ENCODE assay signal across 8 cellular contexts in the genomic region with DNA sequence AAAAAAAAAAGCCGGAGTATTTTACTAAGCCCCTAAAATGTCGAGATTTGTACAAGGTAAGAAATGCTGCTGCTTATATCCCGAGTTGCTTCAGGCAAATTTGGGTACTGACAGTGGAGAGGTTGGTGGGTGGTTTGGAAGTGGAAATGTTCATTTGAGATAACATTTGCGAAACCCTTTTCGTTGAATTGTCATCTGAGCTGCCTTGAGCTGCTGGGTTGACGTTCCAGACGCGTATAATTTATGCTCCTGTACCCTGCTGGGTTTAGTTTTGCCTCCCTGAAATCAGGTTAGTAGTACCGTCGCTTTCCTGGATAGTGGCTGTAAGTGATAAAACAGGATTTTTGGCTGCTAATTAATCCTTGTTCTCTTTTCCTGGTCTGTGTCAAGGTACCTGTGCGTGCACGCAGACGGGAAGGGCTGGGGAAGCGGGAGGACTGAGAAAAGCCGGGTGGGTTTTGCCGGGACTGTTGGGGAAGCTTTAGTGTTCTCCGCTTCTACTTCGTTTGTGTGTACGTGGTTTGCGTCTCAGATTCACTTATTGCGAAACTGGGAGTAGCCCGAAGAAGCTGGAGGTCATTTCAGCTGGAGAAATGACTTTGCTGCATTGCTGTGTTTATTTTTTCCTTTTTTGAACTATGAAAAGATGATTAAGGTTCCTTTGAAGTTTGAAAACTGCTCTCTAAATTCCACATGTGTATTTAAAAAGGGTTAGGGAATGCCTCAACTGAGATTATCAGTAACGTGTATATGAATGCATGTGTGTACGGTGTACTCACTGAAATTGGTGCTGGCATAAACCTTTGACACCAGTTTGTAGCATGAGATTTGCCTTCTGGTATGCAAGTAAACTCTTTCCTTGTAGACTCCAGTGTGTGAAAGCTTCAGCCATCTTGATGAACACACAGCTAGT. TPM values are rescaled to one million over a fixed set of nuclear protein-coding genes. Genes with fewer than 3 reads are reported as not detected.
DNase-seq lines count a peak whose midpoint lies in the region; ATAC-seq, FAIRE-seq and TF ChIP-seq lines count a peak whose summit lies in the region.

No MANE protein-coding gene starts in this region.

- ATAC-seq in pancreas (peak in 3 of 4 donors; percentile 7 to 24 (median 9)), GM18498 (IDR thresholded peaks at IDR 0.05; ENCODE audit: unreplicated experiment) (no peak)

- TF ChIP-seq CTCF in glutamatergic neuron (IDR thresholded peaks at IDR 0.05; ENCODE audit: partially characterized antibody, unreplicated experiment), result no peak
- TF ChIP-seq CTCF in pancreas (IDR thresholded peaks at IDR 0.05), result no peak

- no peak for FAIRE-seq in pancreas (lab: Jason Lieb, UNC)

- H3K4me3 ChIP-seq in pancreas, result peak overlapping the region; percentile 67 to 90 (median 87)

- H3K4me3 Mint-ChIP-seq in activated T-helper 2 cell treated with anti-CD3 and anti-CD28 coated beads, Interferon-gamma antibody, Interleukin-2, Interleukin-4, amounts not matched to agents 10 μg/mL and 5 μg/mL and 100 μg/mL, durations not matched to agents 14 hours and 24 hours and 36 hours (ENCODE audit: low read depth), result peak overlapping the region; percentile 92
- peak overlapping the region; percentile 99 for H3K4me3 Mint-ChIP-seq in glutamatergic neuron (ENCODE audit: unreplicated experiment)

- H3K36me3 ChIP-seq in pancreas, result no peaks in the 10 kb centered on the region

- DNase-seq in SIG-M5 treated with dmso at 0.1 percent for 504 hours (lab: John Stamatoyannopoulos, UW; ENCODE audit: unreplicated experiment) (peak; percentile 72), SIG-M5 (lab: John Stamatoyannopoulos, UW) (no peak), NCI-H2107 (lab: John Stamatoyannopoulos, UW) (peak; percentile 11), glutamatergic neuron (no peak), pancreas (peak in 4 of 6 donors; percentile 27 to 59 (median 44)), 8988T (no peak)
- no peak for DNase-seq in activated T-helper 2 cell treated with anti-CD3 and anti-CD28 coated beads, Interferon-gamma antibody, Interleukin-2, Interleukin-4, amounts not matched to agents 10 μg/mL and 5 μg/mL and 100 μg/mL, durations not matched to agents 14 hours and 24 hours and 36 hours (ENCODE audit: low spot score)

- H3K4me1 ChIP-seq in pancreas, result peaks cover 0 to 32% (median 11%) of the 10 kb centered on the region in 3 donors

- 1% methylated on average over 24 of the region's 24 CpGs for WGBS in pancreas, 2 donors

- H3K4me1 Mint-ChIP-seq in activated T-helper 2 cell treated with anti-CD3 and anti-CD28 coated beads, Interferon-gamma antibody, Interleukin-2, Interleukin-4, amounts not matched to agents 10 μg/mL and 5 μg/mL and 100 μg/mL, durations not matched to agents 14 hours and 24 hours and 36 hours (ENCODE audit: low read depth), result peaks cover 48% of the 10 kb centered on the region
- peaks cover 27% of the 10 kb centered on the region for H3K4me1 Mint-ChIP-seq in glutamatergic neuron (ENCODE audit: low read depth, unreplicated experiment)

- peak overlapping the region; percentile 94 to 97 (median 94) for H3K27ac ChIP-seq in pancreas

- H3K9me3 Mint-ChIP-seq in activated T-helper 2 cell treated with anti-CD3 and anti-CD28 coated beads, Interferon-gamma antibody, Interleukin-2, Interleukin-4, amounts not matched to agents 10 μg/mL and 5 μg/mL and 100 μg/mL, durations not matched to agents 14 hours and 24 hours and 36 hours, result peaks cover 3% of the 10 kb centered on the region
- peaks cover 6% of the 10 kb centered on the region for H3K9me3 Mint-ChIP-seq in glutamatergic neuron (ENCODE audit: unreplicated experiment)

- peaks cover 44% of the 10 kb centered on the region for H3K36me3 Mint-ChIP-seq in activated T-helper 2 cell treated with anti-CD3 and anti-CD28 coated beads, Interferon-gamma antibody, Interleukin-2, Interleukin-4, amounts not matched to agents 10 μg/mL and 5 μg/mL and 100 μg/mL, durations not matched to agents 14 hours and 24 hours and 36 hours (ENCODE audit: low read depth)
- no peaks in the 10 kb centered on the region for H3K36me3 Mint-ChIP-seq in glutamatergic neuron (ENCODE audit: unreplicated experiment)

- H3K27me3 Mint-ChIP-seq in activated T-helper 2 cell treated with anti-CD3 and anti-CD28 coated beads, Interferon-gamma antibody, Interleukin-2, Interleukin-4, amounts not matched to agents 10 μg/mL and 5 μg/mL and 100 μg/mL, durations not matched to agents 14 hours and 24 hours and 36 hours (ENCODE audit: low read depth), result peaks cover 2% of the 10 kb centered on the region
- peaks cover 2% of the 10 kb centered on the region for H3K27me3 Mint-ChIP-seq in glutamatergic neuron (ENCODE audit: unreplicated experiment)

- intact Hi-C loops in activated T-helper 2 cell treated with anti-CD3 and anti-CD28 coated beads, Interferon-gamma antibody, Interleukin-2, Interleukin-4, amounts not matched to agents 10 μg/mL and 5 μg/mL and 100 μg/mL, durations not matched to agents 14 hours and 24 hours and 36 hours (cut with micrococcal nuclease), result loop anchor here (1.0 to 5.0 kb wide), 4 partner anchors 14 to 1135 kb away; a partner anchor contains a TSS
- intact Hi-C loops in pancreas (cut with DNase I), result no loop called here

- peak overlapping the region; percentile 95 for H3K27ac Mint-ChIP-seq in activated T-helper 2 cell treated with anti-CD3 and anti-CD28 coated beads, Interferon-gamma antibody, Interleukin-2, Interleukin-4, amounts not matched to agents 10 μg/mL and 5 μg/mL and 100 μg/mL, durations not matched to agents 14 hours and 24 hours and 36 hours
- peak overlapping the region; percentile 88 for H3K27ac Mint-ChIP-seq in glutamatergic neuron (ENCODE audit: unreplicated experiment)

- no peaks in the 10 kb centered on the region for H3K9me3 ChIP-seq in pancreas

- H3K27me3 ChIP-seq in pancreas, result no peaks in the 10 kb centered on the region

RNA-seq across cellular contexts. Expression of a gene that starts 0.7 kb away (rescaled TPM):
- total RNA-seq in activated T-helper 2 cell treated with anti-CD3 and anti-CD28 coated beads, Interferon-gamma antibody, Interleukin-2, Interleukin-4, amounts not matched to agents 10 μg/mL and 5 μg/mL and 100 μg/mL, durations not matched to agents 14 hours and 24 hours and 36 hours, result 90.8 and 91.2 TPM in 2 replicates
- total RNA-seq in glutamatergic neuron (ENCODE audit: unreplicated experiment) (68.6 TPM), pancreas (10 to 100 TPM; 40.2 to 73.4 (median 54.4) TPM)
- 10 to 100 TPM; 30.0 to 47.9 TPM for polyA plus RNA-seq in pancreas

Comparison
In these comparisons a context has a peak if more than half of its experiments do, and no peak if none do; other contexts are left out.
1. DNase-seq: peak in SIG-M5 treated with dmso at 0.1 percent for 504 hours (single experiment), NCI-H2107 (single experiment) and pancreas (4 of 6); none in SIG-M5 (single experiment), activated T-helper 2 cell treated with anti-CD3 and anti-CD28 coated beads, Interferon-gamma antibody, Interleukin-2, Interleukin-4, amounts not matched to agents 10 μg/mL and 5 μg/mL and 100 μg/mL, durations not matched to agents 14 hours and 24 hours and 36 hours (single experiment), glutamatergic neuron (single experiment) and 8988T (single experiment).